In the genomic region with DNA sequence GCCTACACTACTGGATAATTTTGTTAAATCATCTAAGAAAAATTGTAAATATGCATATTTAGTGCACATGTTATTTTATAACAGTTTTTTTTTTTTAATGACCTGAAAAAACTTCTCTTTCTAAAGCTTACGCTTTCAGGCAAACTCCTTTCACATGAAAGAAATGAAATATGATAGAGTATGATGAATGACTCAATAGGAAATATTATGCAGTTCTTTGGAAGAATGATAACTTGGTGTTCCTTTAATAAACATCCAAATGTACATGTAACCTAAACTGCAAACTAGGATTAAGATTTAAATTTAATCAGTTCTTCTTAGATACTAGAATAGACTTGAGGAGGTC, we compare ENCODE assay signal across 11 cellular contexts.
DNase-seq lines count a peak whose midpoint lies in the region; ATAC-seq and TF ChIP-seq lines count a peak whose summit lies in the region.
"Had no signal": no experiment of that assay in that cellular context is flagged by ENCODE, and none has a peak within 500 bp of the region (broad histone marks: within the 10 kb centered on the region; RNA-seq: fewer than 3 reads in every experiment).

No MANE protein-coding gene starts in this region.

- no TSS peak for BruUV-seq in Calu3 (replicated peaks; lab: Mats Ljungman, UMichigan)

- CTCF ChIA-PET in Calu3 (lab: Charles Lee): interaction anchor here (0.6 to 1.3 kb wide), 5 partner anchors 23 to 101 kb away, joined by 3 to 5 read pairs (median 3); no protein-coding TSS in a partner anchor

- no peak for TF ChIP-seq POLR2A in gastroesophageal sphincter (IDR thresholded peaks at IDR 0.05)
- TF ChIP-seq POLR2A in spleen (IDR thresholded peaks at IDR 0.05): no peak

- intact Hi-C loops in Calu3 (cut with micrococcal nuclease; ENCODE audit: unreplicated experiment): loop anchor here (2.0 kb wide), 2 partner anchors 33 to 81 kb away; no protein-coding TSS in a partner anchor
- intact Hi-C loops in ascending aorta (cut with DNase I): loop anchor here (5.0 to 10.0 kb wide), 4 partner anchors 46 to 431 kb away; a partner anchor contains a TSS
- intact Hi-C loops in spleen (cut with DNase I; ENCODE audit: low total_unique reads): no loop called here

- TF ChIP-seq CTCF in Calu3 (IDR thresholded peaks at IDR 0.05; ENCODE audit: unreplicated experiment) (no peak), ascending aorta (IDR thresholded peaks at IDR 0.05) (no peak), gastroesophageal sphincter (IDR thresholded peaks at IDR 0.05) (no peak), spleen (IDR thresholded peaks at IDR 0.05 in 8 of 11, conservative IDR thresholded peaks at IDR 0.05 in 3 of 11) (no peak)

- no peaks in the 10 kb centered on the region for H3K36me3 ChIP-seq in ascending aorta
- no peaks in the 10 kb centered on the region for H3K36me3 ChIP-seq in gastroesophageal sphincter
- H3K36me3 ChIP-seq in spleen: no peaks in the 10 kb centered on the region

- H3K27me3 ChIP-seq in ascending aorta (no peaks in the 10 kb centered on the region), gastroesophageal sphincter (no peaks in the 10 kb centered on the region), spleen (replicated peaks in 1 of 7) (no peaks in the 10 kb centered on the region)

- H3K27me3 Mint-ChIP-seq in Calu3 (ENCODE audit: unreplicated experiment): no peaks in the 10 kb centered on the region
- H3K27me3 Mint-ChIP-seq: stimulated activated memory B cell treated with anti-CD40 and anti-IgM and Interleukin-4, amounts not matched to agents 10 μg/mL and 1 μg/mL and 100 μg/mL, for 72 hours had no signal

- H3K9me3 ChIP-seq in ascending aorta: no peaks in the 10 kb centered on the region
- H3K9me3 ChIP-seq in gastroesophageal sphincter: no peaks in the 10 kb centered on the region
- no peaks in the 10 kb centered on the region for H3K9me3 ChIP-seq in spleen

- H3K4me1 ChIP-seq in ascending aorta (peaks cover 6 to 35% of the 10 kb centered on the region in 2 donors), gastroesophageal sphincter (peaks cover 0 to 86% (median 9%) of the 10 kb centered on the region in 3 donors), spleen (peaks cover 5 to 77% (median 43%) of the 10 kb centered on the region in 6 donors)

- H3K27ac ChIP-seq in ascending aorta (peak overlapping the region; percentile 70 to 85), gastroesophageal sphincter (peak overlapping the region; percentile 24 to 88 (median 82)), spleen (peak overlapping the region in 7 of 8 donors; percentile 73 to 83 (median 77))

- H3K27ac Mint-ChIP-seq in Calu3 (ENCODE audit: unreplicated experiment): no peak overlapping the region
- H3K27ac Mint-ChIP-seq: naive thymus-derived CD4-positive, alpha-beta T cell had no signal

- H3K4me1 Mint-ChIP-seq in Calu3 (ENCODE audit: low read depth, unreplicated experiment): peaks cover 52% of the 10 kb centered on the region

- H3K9me3 Mint-ChIP-seq in Calu3 (ENCODE audit: low read depth, unreplicated experiment): no peaks in the 10 kb centered on the region
- H3K9me3 Mint-ChIP-seq: CD8-positive, alpha-beta memory T cell; stimulated activated memory B cell treated with anti-CD40 and anti-IgM and Interleukin-4, amounts not matched to agents 10 μg/mL and 1 μg/mL and 100 μg/mL, for 72 hours had no signal

- WGBS in gastroesophageal sphincter (ENCODE audit: low coverage in 1 of 2), 2 donors: 6 to 13% methylated on average over 1 of the region's 1 CpG
- WGBS in spleen, 5 donors: 23 to 45% (median 32%) methylated on average over 1 of the region's 1 CpG

- H3K4me3 ChIP-seq in ascending aorta (peak overlapping the region; percentile 48 to 67), gastroesophageal sphincter (peak overlapping the region; percentile 47 to 69), spleen (peak overlapping the region in 4 of 8 donors; percentile 34 to 65 (median 44))

- no peak for TF ChIP-seq EP300 in gastroesophageal sphincter (IDR thresholded peaks at IDR 0.05)

- peak overlapping the region; percentile 71 for H3K4me3 Mint-ChIP-seq in Calu3 (ENCODE audit: low read depth, unreplicated experiment)

- H3K36me3 Mint-ChIP-seq in Calu3 (ENCODE audit: insufficient read depth, unreplicated experiment): peaks cover 19% of the 10 kb centered on the region
- H3K36me3 Mint-ChIP-seq: CD8-positive, alpha-beta memory T cell; stimulated activated memory B cell treated with anti-CD40 and anti-IgM and Interleukin-4, amounts not matched to agents 10 μg/mL and 1 μg/mL and 100 μg/mL, for 72 hours had no signal

- ATAC-seq in gastroesophageal sphincter (no peak), GM19324 (IDR thresholded peaks at IDR 0.05; ENCODE audit: low FRiP score, unreplicated experiment) (no peak), HG03025 (IDR thresholded peaks at IDR 0.05; ENCODE audit: low FRiP score, unreplicated experiment) (no peak), HG03045 (IDR thresholded peaks at IDR 0.05; ENCODE audit: unreplicated experiment) (no peak)

- DNase-seq in Calu3: no peak
- no peak for DNase-seq in ascending aorta (ENCODE audit: low spot score in 2 of 2)
- no peak for DNase-seq in spleen
- DNase-seq in stimulated activated CD4-positive, alpha-beta T cell treated with anti-CD3 and anti-CD28 coated beads, Interleukin-15, amount 100 ng/mL, for 24 hours: no peak
- DNase-seq: CD8-positive, alpha-beta memory T cell; naive thymus-derived CD4-positive, alpha-beta T cell had no signal
